1 cellular context compared by ENCODE assay signal in the genomic region with DNA sequence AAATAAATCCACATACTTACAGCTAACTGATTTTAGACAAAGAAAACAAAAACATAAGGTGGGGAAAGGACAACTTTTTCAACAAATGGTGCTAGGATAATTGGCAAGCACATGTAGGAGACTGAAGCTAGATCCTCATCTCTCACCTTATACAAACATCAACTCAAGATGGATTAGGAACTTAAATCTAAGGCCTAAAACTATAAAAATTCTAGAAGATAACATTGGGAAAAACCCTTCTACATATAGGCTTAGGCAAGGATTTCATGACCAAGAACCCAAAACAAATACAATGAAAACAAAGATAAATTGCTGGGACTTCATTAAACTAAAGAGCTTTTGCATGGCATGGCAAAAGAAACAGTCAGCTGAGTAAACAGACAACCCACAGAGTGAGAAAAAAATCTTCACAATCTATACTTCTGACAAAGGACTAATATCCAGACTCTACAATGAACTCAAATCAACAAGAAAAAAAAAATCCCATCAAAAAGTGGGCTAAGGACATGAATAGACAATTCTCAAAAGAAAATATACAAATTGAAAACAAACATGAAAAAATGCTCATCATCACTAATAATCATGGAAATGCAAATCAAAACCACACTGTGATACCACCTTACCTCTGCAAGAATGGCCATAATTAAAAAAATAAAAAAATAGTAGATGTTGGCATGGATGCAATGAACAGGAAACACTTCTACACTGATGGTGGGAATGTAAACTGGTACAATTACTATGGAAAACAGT.
TF ChIP-seq lines count a peak whose summit lies in the region.

No MANE protein-coding gene starts in this region.

TF ChIP-seq in HepG2, 621 proteins besides CTCF, POLR2A, EP300 and RAD21 (continues in another document):
- TF ChIP-seq ZNF749 (CRISPR knock-in tag; IDR thresholded peaks at IDR 0.05; ENCODE audit: borderline replicate concordance) (0 out of 2 replicates have a peak, but pooled peaks have one; percentile 59), PAF1 (CRISPR knock-in tag; IDR thresholded peaks at IDR 0.05) (peak; percentile 100), YY1 (IDR thresholded peaks at IDR 0.05; ENCODE audit: insufficient read depth, insufficient replicate concordance, low read depth, low read length) (no peak), AGO1 (IDR thresholded peaks at IDR 0.05; ENCODE audit: low read depth, low read length, poor library complexity, severe bottlenecking) (peak; percentile 70), TOE1 (CRISPR knock-in tag; IDR thresholded peaks at IDR 0.05) (0 out of 2 replicates have a peak, but pooled peaks have one; percentile 42), ZNF331 (CRISPR knock-in tag; IDR thresholded peaks at IDR 0.05) (no peak), PLRG1 (conservative IDR thresholded peaks at IDR 0.05) (no peak), KAT7 (CRISPR knock-in tag; IDR thresholded peaks at IDR 0.05; ENCODE audit: borderline replicate concordance) (0 out of 2 replicates have a peak, but pooled peaks have one; percentile 25), NKX3-1 (CRISPR knock-in tag; IDR thresholded peaks at IDR 0.05) (peak; percentile 95), TEAD3 (CRISPR knock-in tag; optimal IDR thresholded peaks at IDR 0.05; ENCODE audit: borderline replicate concordance) (no peak), KDM6A (CRISPR knock-in tag; IDR thresholded peaks at IDR 0.05; ENCODE audit: low read depth) (no peak), POLR2AphosphoS5 (IDR thresholded peaks at IDR 0.05; ENCODE audit: low read depth, low read length) (peak; percentile 80), ELF3 (CRISPR knock-in tag; IDR thresholded peaks at IDR 0.05) (peak; percentile 14; the same call in 1 of the 2 replicates), ZSCAN22 (CRISPR knock-in tag; IDR thresholded peaks at IDR 0.05) (no peak), NONO (IDR thresholded peaks at IDR 0.05) (no peak), NONO (CRISPR knock-in tag; conservative IDR thresholded peaks at IDR 0.05) (peak; percentile 32; the same call in 1 of the 2 replicates), NCOA5 (CRISPR knock-in tag; IDR thresholded peaks at IDR 0.05) (peak; percentile 92; the same call in 1 of the 2 replicates), ZNF256 (CRISPR knock-in tag; conservative IDR thresholded peaks at IDR 0.05) (peak; percentile 73; the same call in 1 of the 2 replicates), CCDC6 (CRISPR knock-in tag; IDR thresholded peaks at IDR 0.05) (peak; percentile 61; the same call in 1 of the 2 replicates)
- TF ChIP-seq, protein P1, sequence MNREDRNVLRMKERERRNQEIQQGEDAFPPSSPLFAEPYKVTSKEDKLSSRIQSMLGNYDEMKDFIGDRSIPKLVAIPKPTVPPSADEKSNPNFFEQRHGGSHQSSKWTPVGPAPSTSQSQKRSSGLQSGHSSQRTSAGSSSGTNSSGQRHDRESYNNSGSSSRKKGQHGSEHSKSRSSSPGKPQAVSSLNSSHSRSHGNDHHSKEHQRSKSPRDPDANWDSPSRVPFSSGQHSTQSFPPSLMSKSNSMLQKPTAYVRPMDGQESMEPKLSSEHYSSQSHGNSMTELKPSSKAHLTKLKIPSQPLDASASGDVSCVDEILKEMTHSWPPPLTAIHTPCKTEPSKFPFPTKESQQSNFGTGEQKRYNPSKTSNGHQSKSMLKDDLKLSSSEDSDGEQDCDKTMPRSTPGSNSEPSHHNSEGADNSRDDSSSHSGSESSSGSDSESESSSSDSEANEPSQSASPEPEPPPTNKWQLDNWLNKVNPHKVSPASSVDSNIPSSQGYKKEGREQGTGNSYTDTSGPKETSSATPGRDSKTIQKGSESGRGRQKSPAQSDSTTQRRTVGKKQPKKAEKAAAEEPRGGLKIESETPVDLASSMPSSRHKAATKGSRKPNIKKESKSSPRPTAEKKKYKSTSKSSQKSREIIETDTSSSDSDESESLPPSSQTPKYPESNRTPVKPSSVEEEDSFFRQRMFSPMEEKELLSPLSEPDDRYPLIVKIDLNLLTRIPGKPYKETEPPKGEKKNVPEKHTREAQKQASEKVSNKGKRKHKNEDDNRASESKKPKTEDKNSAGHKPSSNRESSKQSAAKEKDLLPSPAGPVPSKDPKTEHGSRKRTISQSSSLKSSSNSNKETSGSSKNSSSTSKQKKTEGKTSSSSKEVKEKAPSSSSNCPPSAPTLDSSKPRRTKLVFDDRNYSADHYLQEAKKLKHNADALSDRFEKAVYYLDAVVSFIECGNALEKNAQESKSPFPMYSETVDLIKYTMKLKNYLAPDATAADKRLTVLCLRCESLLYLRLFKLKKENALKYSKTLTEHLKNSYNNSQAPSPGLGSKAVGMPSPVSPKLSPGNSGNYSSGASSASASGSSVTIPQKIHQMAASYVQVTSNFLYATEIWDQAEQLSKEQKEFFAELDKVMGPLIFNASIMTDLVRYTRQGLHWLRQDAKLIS (CRISPR knock-in tag; IDR thresholded peaks at IDR 0.05), result peak; percentile 84
- TF ChIP-seq, protein P2, sequence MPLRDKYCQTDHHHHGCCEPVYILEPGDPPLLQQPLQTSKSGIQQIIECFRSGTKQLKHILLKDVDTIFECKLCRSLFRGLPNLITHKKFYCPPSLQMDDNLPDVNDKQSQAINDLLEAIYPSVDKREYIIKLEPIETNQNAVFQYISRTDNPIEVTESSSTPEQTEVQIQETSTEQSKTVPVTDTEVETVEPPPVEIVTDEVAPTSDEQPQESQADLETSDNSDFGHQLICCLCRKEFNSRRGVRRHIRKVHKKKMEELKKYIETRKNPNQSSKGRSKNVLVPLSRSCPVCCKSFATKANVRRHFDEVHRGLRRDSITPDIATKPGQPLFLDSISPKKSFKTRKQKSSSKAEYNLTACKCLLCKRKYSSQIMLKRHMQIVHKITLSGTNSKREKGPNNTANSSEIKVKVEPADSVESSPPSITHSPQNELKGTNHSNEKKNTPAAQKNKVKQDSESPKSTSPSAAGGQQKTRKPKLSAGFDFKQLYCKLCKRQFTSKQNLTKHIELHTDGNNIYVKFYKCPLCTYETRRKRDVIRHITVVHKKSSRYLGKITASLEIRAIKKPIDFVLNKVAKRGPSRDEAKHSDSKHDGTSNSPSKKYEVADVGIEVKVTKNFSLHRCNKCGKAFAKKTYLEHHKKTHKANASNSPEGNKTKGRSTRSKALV (CRISPR knock-in tag; IDR thresholded peaks at IDR 0.05), result peak; percentile 48; the same call in 1 of the 2 replicates
- TF ChIP-seq, protein P3, sequence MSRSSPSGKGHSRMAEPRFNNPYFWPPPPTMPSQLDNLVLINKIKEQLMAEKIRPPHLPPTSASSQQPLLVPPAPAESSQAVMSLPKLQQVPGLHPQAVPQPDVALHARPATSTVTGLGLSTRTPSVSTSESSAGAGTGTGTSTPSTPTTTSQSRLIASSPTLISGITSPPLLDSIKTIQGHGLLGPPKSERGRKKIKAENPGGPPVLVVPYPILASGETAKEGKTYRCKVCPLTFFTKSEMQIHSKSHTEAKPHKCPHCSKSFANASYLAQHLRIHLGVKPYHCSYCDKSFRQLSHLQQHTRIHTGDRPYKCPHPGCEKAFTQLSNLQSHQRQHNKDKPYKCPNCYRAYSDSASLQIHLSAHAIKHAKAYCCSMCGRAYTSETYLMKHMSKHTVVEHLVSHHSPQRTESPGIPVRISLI (CRISPR knock-in tag; IDR thresholded peaks at IDR 0.05; ENCODE audit: borderline replicate concordance), result peak; percentile 58; the same call in 1 of the 2 replicates
- TF ChIP-seq, protein P4, sequence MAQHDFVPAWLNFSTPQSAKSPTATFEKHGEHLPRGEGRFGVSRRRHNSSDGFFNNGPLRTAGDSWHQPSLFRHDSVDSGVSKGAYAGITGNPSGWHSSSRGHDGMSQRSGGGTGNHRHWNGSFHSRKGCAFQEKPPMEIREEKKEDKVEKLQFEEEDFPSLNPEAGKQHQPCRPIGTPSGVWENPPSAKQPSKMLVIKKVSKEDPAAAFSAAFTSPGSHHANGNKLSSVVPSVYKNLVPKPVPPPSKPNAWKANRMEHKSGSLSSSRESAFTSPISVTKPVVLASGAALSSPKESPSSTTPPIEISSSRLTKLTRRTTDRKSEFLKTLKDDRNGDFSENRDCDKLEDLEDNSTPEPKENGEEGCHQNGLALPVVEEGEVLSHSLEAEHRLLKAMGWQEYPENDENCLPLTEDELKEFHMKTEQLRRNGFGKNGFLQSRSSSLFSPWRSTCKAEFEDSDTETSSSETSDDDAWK (CRISPR knock-in tag; IDR thresholded peaks at IDR 0.05), result no peak
- TF ChIP-seq, protein P5, sequence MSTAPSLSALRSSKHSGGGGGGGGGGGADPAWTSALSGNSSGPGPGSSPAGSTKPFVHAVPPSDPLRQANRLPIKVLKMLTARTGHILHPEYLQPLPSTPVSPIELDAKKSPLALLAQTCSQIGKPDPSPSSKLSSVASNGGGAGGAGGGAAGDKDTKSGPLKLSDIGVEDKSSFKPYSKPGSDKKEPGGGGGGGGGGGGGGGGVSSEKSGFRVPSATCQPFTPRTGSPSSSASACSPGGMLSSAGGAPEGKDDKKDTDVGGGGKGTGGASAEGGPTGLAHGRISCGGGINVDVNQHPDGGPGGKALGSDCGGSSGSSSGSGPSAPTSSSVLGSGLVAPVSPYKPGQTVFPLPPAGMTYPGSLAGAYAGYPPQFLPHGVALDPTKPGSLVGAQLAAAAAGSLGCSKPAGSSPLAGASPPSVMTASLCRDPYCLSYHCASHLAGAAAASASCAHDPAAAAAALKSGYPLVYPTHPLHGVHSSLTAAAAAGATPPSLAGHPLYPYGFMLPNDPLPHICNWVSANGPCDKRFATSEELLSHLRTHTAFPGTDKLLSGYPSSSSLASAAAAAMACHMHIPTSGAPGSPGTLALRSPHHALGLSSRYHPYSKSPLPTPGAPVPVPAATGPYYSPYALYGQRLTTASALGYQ (CRISPR knock-in tag; IDR thresholded peaks at IDR 0.05), result peak; percentile 40; the same call in 1 of the 2 replicates
- TF ChIP-seq, protein P6, sequence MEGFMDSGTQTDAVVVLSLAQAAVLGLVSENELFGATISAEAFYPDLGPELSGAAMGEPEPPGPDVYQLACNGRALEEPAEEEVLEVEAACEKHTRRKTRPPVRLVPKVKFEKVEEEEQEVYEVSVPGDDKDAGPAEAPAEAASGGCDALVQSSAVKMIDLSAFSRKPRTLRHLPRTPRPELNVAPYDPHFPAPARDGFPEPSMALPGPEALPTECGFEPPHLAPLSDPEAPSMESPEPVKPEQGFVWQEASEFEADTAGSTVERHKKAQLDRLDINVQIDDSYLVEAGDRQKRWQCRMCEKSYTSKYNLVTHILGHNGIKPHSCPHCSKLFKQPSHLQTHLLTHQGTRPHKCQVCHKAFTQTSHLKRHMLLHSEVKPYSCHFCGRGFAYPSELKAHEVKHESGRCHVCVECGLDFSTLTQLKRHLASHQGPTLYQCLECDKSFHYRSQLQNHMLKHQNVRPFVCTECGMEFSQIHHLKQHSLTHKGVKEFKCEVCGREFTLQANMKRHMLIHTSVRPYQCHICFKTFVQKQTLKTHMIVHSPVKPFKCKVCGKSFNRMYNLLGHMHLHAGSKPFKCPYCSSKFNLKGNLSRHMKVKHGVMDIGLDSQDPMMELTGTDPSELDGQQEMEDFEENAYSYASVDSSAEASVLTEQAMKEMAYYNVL (CRISPR knock-in tag; IDR thresholded peaks at IDR 0.05; ENCODE audit: borderline replicate concordance), result no peak
- TF ChIP-seq, protein P7, sequence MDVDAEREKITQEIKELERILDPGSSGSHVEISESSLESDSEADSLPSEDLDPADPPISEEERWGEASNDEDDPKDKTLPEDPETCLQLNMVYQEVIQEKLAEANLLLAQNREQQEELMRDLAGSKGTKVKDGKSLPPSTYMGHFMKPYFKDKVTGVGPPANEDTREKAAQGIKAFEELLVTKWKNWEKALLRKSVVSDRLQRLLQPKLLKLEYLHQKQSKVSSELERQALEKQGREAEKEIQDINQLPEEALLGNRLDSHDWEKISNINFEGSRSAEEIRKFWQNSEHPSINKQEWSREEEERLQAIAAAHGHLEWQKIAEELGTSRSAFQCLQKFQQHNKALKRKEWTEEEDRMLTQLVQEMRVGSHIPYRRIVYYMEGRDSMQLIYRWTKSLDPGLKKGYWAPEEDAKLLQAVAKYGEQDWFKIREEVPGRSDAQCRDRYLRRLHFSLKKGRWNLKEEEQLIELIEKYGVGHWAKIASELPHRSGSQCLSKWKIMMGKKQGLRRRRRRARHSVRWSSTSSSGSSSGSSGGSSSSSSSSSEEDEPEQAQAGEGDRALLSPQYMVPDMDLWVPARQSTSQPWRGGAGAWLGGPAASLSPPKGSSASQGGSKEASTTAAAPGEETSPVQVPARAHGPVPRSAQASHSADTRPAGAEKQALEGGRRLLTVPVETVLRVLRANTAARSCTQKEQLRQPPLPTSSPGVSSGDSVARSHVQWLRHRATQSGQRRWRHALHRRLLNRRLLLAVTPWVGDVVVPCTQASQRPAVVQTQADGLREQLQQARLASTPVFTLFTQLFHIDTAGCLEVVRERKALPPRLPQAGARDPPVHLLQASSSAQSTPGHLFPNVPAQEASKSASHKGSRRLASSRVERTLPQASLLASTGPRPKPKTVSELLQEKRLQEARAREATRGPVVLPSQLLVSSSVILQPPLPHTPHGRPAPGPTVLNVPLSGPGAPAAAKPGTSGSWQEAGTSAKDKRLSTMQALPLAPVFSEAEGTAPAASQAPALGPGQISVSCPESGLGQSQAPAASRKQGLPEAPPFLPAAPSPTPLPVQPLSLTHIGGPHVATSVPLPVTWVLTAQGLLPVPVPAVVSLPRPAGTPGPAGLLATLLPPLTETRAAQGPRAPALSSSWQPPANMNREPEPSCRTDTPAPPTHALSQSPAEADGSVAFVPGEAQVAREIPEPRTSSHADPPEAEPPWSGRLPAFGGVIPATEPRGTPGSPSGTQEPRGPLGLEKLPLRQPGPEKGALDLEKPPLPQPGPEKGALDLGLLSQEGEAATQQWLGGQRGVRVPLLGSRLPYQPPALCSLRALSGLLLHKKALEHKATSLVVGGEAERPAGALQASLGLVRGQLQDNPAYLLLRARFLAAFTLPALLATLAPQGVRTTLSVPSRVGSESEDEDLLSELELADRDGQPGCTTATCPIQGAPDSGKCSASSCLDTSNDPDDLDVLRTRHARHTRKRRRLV (CRISPR knock-in tag; IDR thresholded peaks at IDR 0.05), result no peak
- TF ChIP-seq, protein P8, sequence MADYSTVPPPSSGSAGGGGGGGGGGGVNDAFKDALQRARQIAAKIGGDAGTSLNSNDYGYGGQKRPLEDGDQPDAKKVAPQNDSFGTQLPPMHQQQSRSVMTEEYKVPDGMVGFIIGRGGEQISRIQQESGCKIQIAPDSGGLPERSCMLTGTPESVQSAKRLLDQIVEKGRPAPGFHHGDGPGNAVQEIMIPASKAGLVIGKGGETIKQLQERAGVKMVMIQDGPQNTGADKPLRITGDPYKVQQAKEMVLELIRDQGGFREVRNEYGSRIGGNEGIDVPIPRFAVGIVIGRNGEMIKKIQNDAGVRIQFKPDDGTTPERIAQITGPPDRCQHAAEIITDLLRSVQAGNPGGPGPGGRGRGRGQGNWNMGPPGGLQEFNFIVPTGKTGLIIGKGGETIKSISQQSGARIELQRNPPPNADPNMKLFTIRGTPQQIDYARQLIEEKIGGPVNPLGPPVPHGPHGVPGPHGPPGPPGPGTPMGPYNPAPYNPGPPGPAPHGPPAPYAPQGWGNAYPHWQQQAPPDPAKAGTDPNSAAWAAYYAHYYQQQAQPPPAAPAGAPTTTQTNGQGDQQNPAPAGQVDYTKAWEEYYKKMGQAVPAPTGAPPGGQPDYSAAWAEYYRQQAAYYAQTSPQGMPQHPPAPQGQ (CRISPR knock-in tag; IDR thresholded peaks at IDR 0.05; ENCODE audit: borderline replicate concordance), result 0 out of 2 replicates have a peak, but pooled peaks have one; percentile 77
- TF ChIP-seq, protein P9, sequence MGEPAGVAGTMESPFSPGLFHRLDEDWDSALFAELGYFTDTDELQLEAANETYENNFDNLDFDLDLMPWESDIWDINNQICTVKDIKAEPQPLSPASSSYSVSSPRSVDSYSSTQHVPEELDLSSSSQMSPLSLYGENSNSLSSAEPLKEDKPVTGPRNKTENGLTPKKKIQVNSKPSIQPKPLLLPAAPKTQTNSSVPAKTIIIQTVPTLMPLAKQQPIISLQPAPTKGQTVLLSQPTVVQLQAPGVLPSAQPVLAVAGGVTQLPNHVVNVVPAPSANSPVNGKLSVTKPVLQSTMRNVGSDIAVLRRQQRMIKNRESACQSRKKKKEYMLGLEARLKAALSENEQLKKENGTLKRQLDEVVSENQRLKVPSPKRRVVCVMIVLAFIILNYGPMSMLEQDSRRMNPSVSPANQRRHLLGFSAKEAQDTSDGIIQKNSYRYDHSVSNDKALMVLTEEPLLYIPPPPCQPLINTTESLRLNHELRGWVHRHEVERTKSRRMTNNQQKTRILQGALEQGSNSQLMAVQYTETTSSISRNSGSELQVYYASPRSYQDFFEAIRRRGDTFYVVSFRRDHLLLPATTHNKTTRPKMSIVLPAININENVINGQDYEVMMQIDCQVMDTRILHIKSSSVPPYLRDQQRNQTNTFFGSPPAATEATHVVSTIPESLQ (CRISPR knock-in tag; conservative IDR thresholded peaks at IDR 0.05), result 0 out of 2 replicates have a peak, but pooled peaks have one; percentile 29
